ENCODE assay signal across 18 cellular contexts in the genomic region with DNA sequence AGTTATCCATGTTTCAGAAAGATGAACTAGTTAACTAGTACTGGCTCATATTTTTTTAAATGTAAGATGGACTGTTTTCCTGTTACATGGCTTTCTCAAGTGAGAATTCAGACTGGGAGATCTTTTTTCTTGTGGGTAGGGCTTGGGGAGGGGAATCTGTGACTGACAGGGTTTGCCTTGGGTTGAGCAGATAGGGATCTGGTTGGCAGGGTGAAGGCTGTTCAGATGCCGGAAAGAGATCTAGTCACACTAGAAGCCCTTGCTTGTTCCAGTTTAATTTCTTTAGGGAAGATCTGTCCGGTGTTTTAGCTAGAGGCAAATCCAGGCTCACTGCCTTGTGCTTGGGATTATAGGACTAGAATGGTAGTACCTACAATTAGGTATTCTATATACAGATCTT.
"Had no signal": no experiment of that assay in that cellular context is flagged by ENCODE, and none has a peak within 500 bp of the region (broad histone marks: within the 10 kb centered on the region; RNA-seq: fewer than 3 reads in every experiment).

No MANE protein-coding gene starts in this region.

- ATAC-seq: activated T-helper 17 cell treated with anti-CD3 and anti-CD28 coated beads, Interleukin-2, amount 50 U/mL, for 72 hours had no signal

- H3K4me1 Mint-ChIP-seq: activated CD4-positive, alpha-beta memory T cell treated with anti-CD3 and anti-CD28 coated beads, Interleukin-2, amount 10 ng/mL, durations not matched to agents 7 days and 5 days; activated CD8-positive, alpha-beta memory T cell treated with anti-CD3 and anti-CD28 coated beads, Interleukin-2, amount 10 ng/mL, durations not matched to agents 7 days and 5 days; activated T-helper 17 cell treated with anti-CD3 and anti-CD28 coated beads, Interleukin-2, amount 50 U/mL, for 72 hours; central memory CD8-positive, alpha-beta T cell had no signal

- H3K4me1 ChIP-seq: foreskin keratinocyte, lower lobe of right lung, prostate gland, transverse colon, vagina had no signal

- H3K27me3 Mint-ChIP-seq: activated CD4-positive, alpha-beta memory T cell treated with anti-CD3 and anti-CD28 coated beads, Interleukin-2, amount 10 ng/mL, durations not matched to agents 7 days and 5 days; activated CD8-positive, alpha-beta memory T cell treated with anti-CD3 and anti-CD28 coated beads, Interleukin-2, amount 10 ng/mL, durations not matched to agents 7 days and 5 days; activated naive CD8-positive, alpha-beta T cell treated with anti-CD3 and anti-CD28 coated beads for 36 hours; activated T-helper 17 cell treated with anti-CD3 and anti-CD28 coated beads, Interleukin-2, amount 50 U/mL, for 72 hours; central memory CD8-positive, alpha-beta T cell; stimulated activated naive CD8-positive, alpha-beta T cell treated with anti-CD3 and anti-CD28 coated beads, Interleukin-15, Interleukin-2, amounts not matched to agents 100 ng/mL and 50 ng/mL, for 24 hours had no signal

- DNase-seq: activated CD4-positive, CD25-positive, alpha-beta regulatory T cell; activated naive CD4-positive, alpha-beta T cell; effector memory CD4-positive, alpha-beta T cell; lower lobe of right lung had no signal

- H3K4me3 Mint-ChIP-seq: activated CD4-positive, alpha-beta memory T cell treated with anti-CD3 and anti-CD28 coated beads, Interleukin-2, amount 10 ng/mL, durations not matched to agents 7 days and 5 days; activated CD8-positive, alpha-beta memory T cell treated with anti-CD3 and anti-CD28 coated beads, Interleukin-2, amount 10 ng/mL, durations not matched to agents 7 days and 5 days; activated naive CD8-positive, alpha-beta T cell treated with anti-CD3 and anti-CD28 coated beads for 36 hours; activated T-helper 17 cell treated with anti-CD3 and anti-CD28 coated beads, Interleukin-2, amount 50 U/mL, for 72 hours; central memory CD8-positive, alpha-beta T cell; stimulated activated naive CD8-positive, alpha-beta T cell treated with anti-CD3 and anti-CD28 coated beads, Interleukin-15, Interleukin-2, amounts not matched to agents 100 ng/mL and 50 ng/mL, for 24 hours had no signal

- H3K27me3 ChIP-seq: foreskin keratinocyte, right atrium auricular region, transverse colon, vagina had no signal

- H3K27ac Mint-ChIP-seq: activated CD4-positive, alpha-beta memory T cell treated with anti-CD3 and anti-CD28 coated beads, Interleukin-2, amount 10 ng/mL, durations not matched to agents 7 days and 5 days; activated CD8-positive, alpha-beta memory T cell treated with anti-CD3 and anti-CD28 coated beads, Interleukin-2, amount 10 ng/mL, durations not matched to agents 7 days and 5 days; activated naive CD8-positive, alpha-beta T cell treated with anti-CD3 and anti-CD28 coated beads for 36 hours; activated T-helper 17 cell treated with anti-CD3 and anti-CD28 coated beads, Interleukin-2, amount 50 U/mL, for 72 hours; stimulated activated naive CD8-positive, alpha-beta T cell treated with anti-CD3 and anti-CD28 coated beads, Interleukin-15, Interleukin-2, amounts not matched to agents 100 ng/mL and 50 ng/mL, for 24 hours had no signal

- FAIRE-seq: keratinocyte had no signal

- H3K36me3 ChIP-seq: prostate gland had no signal

- H3K4me3 ChIP-seq: coronary artery, lower lobe of right lung, prostate gland, right atrium auricular region, transverse colon, vagina had no signal

- H3K9me3 ChIP-seq: prostate gland had no signal

- H3K27ac ChIP-seq: coronary artery, epithelial cell of prostate, foreskin keratinocyte, lower lobe of right lung, prostate gland, right atrium auricular region, transverse colon, vagina had no signal
